In the genomic region with DNA sequence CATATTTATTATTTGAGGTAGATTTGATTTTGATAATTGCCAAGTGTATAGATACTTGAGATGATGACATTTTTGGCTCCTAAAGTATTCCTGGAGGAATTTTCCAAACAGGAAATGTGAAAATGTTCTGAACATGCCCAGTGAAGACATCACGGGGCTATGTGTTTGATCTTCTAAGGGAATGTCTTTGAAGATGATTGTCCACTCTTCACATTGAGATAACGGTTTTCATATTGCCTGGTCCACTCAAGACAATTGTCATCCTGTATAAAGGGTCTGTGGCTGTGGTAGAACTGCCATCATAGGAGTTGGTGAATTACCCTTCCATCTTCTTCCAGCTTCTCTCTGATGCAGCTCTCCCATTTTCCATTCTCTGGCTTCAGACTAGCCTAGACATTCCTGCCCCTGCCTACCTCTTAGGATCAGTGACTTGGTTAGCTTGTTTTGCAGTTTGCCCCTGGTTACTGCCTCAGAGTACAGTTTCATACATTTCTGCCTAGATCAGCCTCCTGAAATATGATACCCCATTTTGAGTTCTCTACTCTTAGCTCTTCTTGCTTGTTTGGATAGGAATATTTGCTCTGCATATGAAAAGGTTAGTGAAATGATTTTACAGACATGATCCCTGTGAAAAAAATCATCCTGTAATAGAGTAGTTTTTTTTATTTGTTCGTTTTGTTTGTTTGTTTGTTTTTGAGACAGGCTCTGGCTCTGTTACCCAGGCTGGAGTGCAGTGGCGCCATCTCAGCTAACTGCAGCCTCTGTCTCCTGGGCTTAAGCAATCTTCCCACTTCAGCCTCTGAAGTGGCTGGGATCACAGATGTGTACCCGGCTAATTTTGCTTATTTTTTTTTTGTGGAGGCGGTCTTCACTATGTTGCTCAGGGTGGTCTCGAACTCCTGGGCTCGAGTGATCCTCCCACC, we compare ENCODE assay signal across 1 cellular context.
TF ChIP-seq lines count a peak whose summit lies in the region.

No MANE protein-coding gene starts in this region.

TF ChIP-seq in WTC11, 78 proteins besides CTCF, POLR2A, EP300 and RAD21 (continued from another document):
- no peak for TF ChIP-seq ZNF281 (CRISPR knock-in tag; IDR thresholded peaks at IDR 0.05)
- no peak for TF ChIP-seq RELA (CRISPR knock-in tag; IDR thresholded peaks at IDR 0.05; ENCODE audit: borderline replicate concordance)
- no peak for TF ChIP-seq ZNF317 (CRISPR knock-in tag; IDR thresholded peaks at IDR 0.05; ENCODE audit: borderline replicate concordance, low read depth)
- no peak for TF ChIP-seq ZNF423 (CRISPR knock-in tag; IDR thresholded peaks at IDR 0.05)
- TF ChIP-seq, protein P1, sequence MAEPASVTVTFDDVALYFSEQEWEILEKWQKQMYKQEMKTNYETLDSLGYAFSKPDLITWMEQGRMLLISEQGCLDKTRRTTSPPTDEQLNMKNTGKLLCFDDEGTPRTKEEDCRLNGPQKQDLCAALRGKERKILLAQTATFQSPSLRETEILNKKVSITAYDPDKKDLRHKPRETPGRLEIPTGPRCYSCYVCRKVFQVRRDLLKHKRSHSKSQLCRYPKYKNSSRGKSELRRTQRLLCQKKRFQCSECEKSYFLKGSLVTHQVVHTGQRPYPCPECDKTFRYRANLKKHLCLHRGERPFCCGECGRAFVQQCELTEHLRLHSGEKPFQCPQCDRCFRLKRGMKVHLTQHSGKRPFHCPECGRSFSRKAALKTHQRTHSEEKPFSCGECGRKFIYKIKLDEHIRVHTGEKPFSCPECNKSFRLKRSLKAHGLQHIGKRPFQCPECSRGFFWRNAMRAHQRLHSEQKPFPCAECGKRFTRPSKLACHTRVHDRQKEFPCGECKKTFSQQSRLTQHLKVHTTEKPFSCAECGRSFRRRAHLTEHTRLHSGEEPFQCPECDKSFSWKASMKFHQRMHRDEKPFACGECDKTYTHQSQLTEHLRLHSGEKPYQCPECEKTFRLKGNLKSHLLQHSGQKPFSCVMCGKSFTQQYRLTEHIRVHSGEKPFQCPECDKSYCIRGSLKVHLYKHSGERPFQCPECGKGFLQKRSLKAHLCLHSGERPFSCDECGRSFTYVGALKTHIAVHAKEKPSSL (CRISPR knock-in tag; conservative IDR thresholded peaks at IDR 0.05): no peak
- no peak for TF ChIP-seq TP53 (CRISPR knock-in tag; IDR thresholded peaks at IDR 0.05)
- TF ChIP-seq GRHL2 (CRISPR knock-in tag; IDR thresholded peaks at IDR 0.05; ENCODE audit: insufficient replicate concordance, severe bottlenecking): no peak
